In genomic region chr6:13462380-13463326, GRCh38 we compare ENCODE assay signal across 14 cellular contexts. TPM values are rescaled to one million over a fixed set of nuclear protein-coding genes. Genes with fewer than 3 reads are reported as not detected.
DNase-seq lines count a peak whose midpoint lies in the region; ATAC-seq and TF ChIP-seq lines count a peak whose summit lies in the region.
"Had no signal": no experiment of that assay in that cellular context is flagged by ENCODE, and none has a peak within 500 bp of the region (broad histone marks: within the 10 kb centered on the region; RNA-seq: fewer than 3 reads in every experiment).

No MANE protein-coding gene starts in this region.

- no peaks in the 10 kb centered on the region for H3K36me3 Mint-ChIP-seq in CD4-positive, alpha-beta T cell (ENCODE audit: low read depth)
- H3K36me3 Mint-ChIP-seq in activated naive CD8-positive, alpha-beta T cell treated with anti-CD3 and anti-CD28 coated beads, Interleukin-2, amount 10 ng/mL, durations not matched to agents 7 days and 5 days: peaks cover 9% of the 10 kb centered on the region
- H3K36me3 Mint-ChIP-seq: mesothelial cell of epicardium had no signal

- CTCF ChIA-PET in CD4-positive, alpha-beta T cell (lab: Charles Lee): no interaction called here

- H3K4me1 ChIP-seq in mesendoderm (ENCODE audit: control insufficient read depth, low read depth, low read length): peaks cover 16% of the 10 kb centered on the region

- H3K79me1 ChIP-seq in mesendoderm (ENCODE audit: low read length): peaks cover 19% of the 10 kb centered on the region

- peak overlapping the region; percentile 3 for H3K4me3 Mint-ChIP-seq in CD4-positive, alpha-beta T cell
- H3K4me3 Mint-ChIP-seq in activated naive CD8-positive, alpha-beta T cell treated with anti-CD3 and anti-CD28 coated beads, Interleukin-2, amount 10 ng/mL, durations not matched to agents 7 days and 5 days: peak overlapping the region; percentile 69
- H3K4me3 Mint-ChIP-seq: mesothelial cell of epicardium had no signal

- no peak overlapping the region for H2BK5ac ChIP-seq in mesendoderm (ENCODE audit: low read length)

- no peaks in the 10 kb centered on the region for H3K9me3 Mint-ChIP-seq in CD4-positive, alpha-beta T cell
- no peaks in the 10 kb centered on the region for H3K9me3 Mint-ChIP-seq in activated naive CD8-positive, alpha-beta T cell treated with anti-CD3 and anti-CD28 coated beads, Interleukin-2, amount 10 ng/mL, durations not matched to agents 7 days and 5 days
- H3K9me3 Mint-ChIP-seq: mesothelial cell of epicardium had no signal

- no peak for TF ChIP-seq CTCF in CD4-positive, alpha-beta T cell (IDR thresholded peaks at IDR 0.05)
- no peak for TF ChIP-seq CTCF in HL-60 (IDR thresholded peaks at IDR 0.05; ENCODE audit: insufficient read depth, low read length)

- H3K4me2 ChIP-seq in mesendoderm (ENCODE audit: low read length): peak overlapping the region; percentile 18

- no peaks in the 10 kb centered on the region for H3K27me3 Mint-ChIP-seq in CD4-positive, alpha-beta T cell
- H3K27me3 Mint-ChIP-seq in activated naive CD8-positive, alpha-beta T cell treated with anti-CD3 and anti-CD28 coated beads, Interleukin-2, amount 10 ng/mL, durations not matched to agents 7 days and 5 days: peaks cover 2% of the 10 kb centered on the region

- no peak overlapping the region for H4K5ac ChIP-seq in mesendoderm (ENCODE audit: low read length)

- intact Hi-C loops in CD4-positive, alpha-beta T cell (cut with DNase I, micrococcal nuclease): no loop called here

- peak overlapping the region; percentile 66 for H3K4ac ChIP-seq in mesendoderm (ENCODE audit: low read depth, low read length)

- no peak overlapping the region for H3K23ac ChIP-seq in mesendoderm (ENCODE audit: low read length)

- POLR2A ChIA-PET in CD4-positive, alpha-beta T cell (lab: Charles Lee): interaction anchor here (1.7 kb wide), 1 partner anchor 9 kb away, joined by 8 read pairs; no protein-coding TSS in a partner anchor
- POLR2A ChIA-PET in activated naive CD8-positive, alpha-beta T cell treated with anti-CD3 and anti-CD28 coated beads, Interleukin-2, amount 10 ng/mL, durations not matched to agents 7 days and 5 days (lab: Charles Lee): interaction anchor here (1.4 kb wide), 1 partner anchor 12 kb away, joined by 5 read pairs; no protein-coding TSS in a partner anchor

- DNase-seq in CD4-positive, alpha-beta T cell: no peak
- DNase-seq in HL-60 (ENCODE audit: low read depth in 1 of 2, low spot score in 1 of 2) (no peak), mesendoderm (peak; percentile 66), erythroblast (lab: John Stamatoyannopoulos, UW) (no peak), NCI-H2029 (lab: John Stamatoyannopoulos, UW) (no peak)
- DNase-seq in activated naive CD8-positive, alpha-beta T cell treated with anti-CD3 and anti-CD28 coated beads, Interleukin-2, amount 10 ng/mL, durations not matched to agents 7 days and 5 days: no peak
- DNase-seq in NK-92 treated with Interleukin-12 subunit alpha and Interleukin-12 subunit beta, amount 100 ng/mL, for 24 hours (lab: John Stamatoyannopoulos, UW): no peak
- DNase-seq: activated gamma-delta T cell treated with Interleukin-2 at 50 U/mL for 16 hours, NCI-H2029 treated with DMSO at 0.1 percent for 48 hours, Peyer's patch had no signal

- H3K27ac Mint-ChIP-seq in CD4-positive, alpha-beta T cell: peak overlapping the region; percentile 64
- H3K27ac Mint-ChIP-seq in activated naive CD8-positive, alpha-beta T cell treated with anti-CD3 and anti-CD28 coated beads, Interleukin-2, amount 10 ng/mL, durations not matched to agents 7 days and 5 days: peak overlapping the region; percentile 78
- H3K27ac Mint-ChIP-seq: mesothelial cell of epicardium had no signal

- TF ChIP-seq POLR2A in erythroblast (IDR thresholded peaks at IDR 0.05; ENCODE audit: low read length): no peak

- H3K27ac ChIP-seq in CD4-positive, alpha-beta T cell (ENCODE audit: low read depth, low read length): no peak overlapping the region
- H3K27ac ChIP-seq in HL-60 (replicated peaks) (peak overlapping the region; percentile 35), mesendoderm (ENCODE audit: low read depth, low read length) (peak overlapping the region; percentile 5)
- H3K27ac ChIP-seq: vagina had no signal

- H3K9ac ChIP-seq in mesendoderm (ENCODE audit: low read length): peak overlapping the region; percentile 8

- peak overlapping the region; percentile 46 for H3K56ac ChIP-seq in mesendoderm (ENCODE audit: low read length)

- peaks cover 13% of the 10 kb centered on the region for H3K4me1 Mint-ChIP-seq in CD4-positive, alpha-beta T cell (ENCODE audit: low read depth)
- H3K4me1 Mint-ChIP-seq in activated naive CD8-positive, alpha-beta T cell treated with anti-CD3 and anti-CD28 coated beads, Interleukin-2, amount 10 ng/mL, durations not matched to agents 7 days and 5 days: peaks cover 46% of the 10 kb centered on the region

- peak overlapping the region; percentile 57 for H3K18ac ChIP-seq in mesendoderm (ENCODE audit: low read length)

- peaks cover 6% of the 10 kb centered on the region for H3K79me2 ChIP-seq in mesendoderm (ENCODE audit: control insufficient read depth, insufficient read depth, low read length)

- peak; percentile 41 for ATAC-seq in CD4-positive, alpha-beta T cell (ENCODE audit: poor library complexity)
- ATAC-seq in activated naive CD8-positive, alpha-beta T cell treated with anti-CD3 and anti-CD28 coated beads, Interleukin-2, amount 10 ng/mL, durations not matched to agents 7 days and 5 days (ENCODE audit: low read depth): peak; percentile 30
- ATAC-seq in HG02610 (IDR thresholded peaks at IDR 0.05; ENCODE audit: unreplicated experiment): no peak

- H2BK120ac ChIP-seq in mesendoderm (ENCODE audit: low read depth, low read length): no peak overlapping the region

- no peaks in the 10 kb centered on the region for H3K9me3 ChIP-seq in CD4-positive, alpha-beta T cell (ENCODE audit: control insufficient read depth, low read length)
- H3K9me3 ChIP-seq: Peyer's patch, right lobe of liver, vagina had no signal

- no peaks in the 10 kb centered on the region for H3K27me3 ChIP-seq in CD4-positive, alpha-beta T cell (ENCODE audit: control insufficient read depth, insufficient read depth, low read length)
- no peaks in the 10 kb centered on the region for H3K27me3 ChIP-seq in HL-60 (ENCODE audit: insufficient read depth, poor library complexity, severe bottlenecking)
- H3K27me3 ChIP-seq in mesendoderm (ENCODE audit: insufficient read depth, low read length, poor library complexity): no peaks in the 10 kb centered on the region
- H3K27me3 ChIP-seq: Peyer's patch, right lobe of liver, vagina had no signal

- no peak overlapping the region for H2AK5ac ChIP-seq in mesendoderm (ENCODE audit: low read length)

- no peak overlapping the region for H4K8ac ChIP-seq in mesendoderm (ENCODE audit: low read depth, low read length)

- WGBS in mesendoderm (ENCODE audit: extremely low coverage, insufficient coverage, low lambda C conversion rate): 100% methylated on average over 2 of the region's 13 CpGs

- H3K4me3 ChIP-seq in HL-60 (replicated peaks; ENCODE audit: insufficient read depth, low read length) (no peak overlapping the region), mesendoderm (ENCODE audit: low read length) (no peak overlapping the region)
- H3K4me3 ChIP-seq: Peyer's patch, right lobe of liver, vagina had no signal

- H3K36me3 ChIP-seq in mesendoderm (ENCODE audit: control insufficient read depth, insufficient read depth, low read length): no peaks in the 10 kb centered on the region
- H3K36me3 ChIP-seq: Peyer's patch, right lobe of liver, vagina had no signal

- no peak overlapping the region for H2BK15ac ChIP-seq in mesendoderm (replicated peaks; ENCODE audit: low read depth)

RNA-seq across cellular contexts. Expression of gene GFOD1, which starts 24.7 kb away (rescaled TPM):
- 1 to 10 TPM; 1.3 to 2.0 TPM for total RNA-seq in CD4-positive, alpha-beta T cell
- total RNA-seq in activated naive CD8-positive, alpha-beta T cell treated with anti-CD3 and anti-CD28 coated beads, Interleukin-2, amount 10 ng/mL, durations not matched to agents 7 days and 5 days: 1 to 10 TPM; 5.2 to 5.9 TPM
- 3.1 TPM for polyA plus RNA-seq in mesendoderm (2013, experiment 1 of 2)
- 3.1 TPM for polyA plus RNA-seq in mesendoderm (2013, experiment 2 of 2)
